ENCODE assay signal across 20 cellular contexts in genomic region chr7:26182283-26182682, GRCh38. TPM values are rescaled to one million over a fixed set of nuclear protein-coding genes. Genes with fewer than 3 reads are reported as not detected.
A peak's percentile ranks its signal among the peaks of the same experiment; 100 is the strongest.
DNase-seq lines count a peak whose midpoint lies in the region; ATAC-seq and TF ChIP-seq lines count a peak whose summit lies in the region.
"Had no signal": no experiment of that assay in that cellular context is flagged by ENCODE, and none has a peak within 500 bp of the region (broad histone marks: within the 10 kb centered on the region; RNA-seq: fewer than 3 reads in every experiment).

No MANE protein-coding gene starts in this region.

- H3K9me3 Mint-ChIP-seq in activated naive CD4-positive, alpha-beta T cell treated with anti-CD3 and anti-CD28 coated beads, Interleukin-2, amount 50 U/mL, for 24 hours = peaks cover 15% of the 10 kb centered on the region
- no peaks in the 10 kb centered on the region for H3K9me3 Mint-ChIP-seq in effector memory CD8-positive, alpha-beta T cell

- H3K4me2 ChIP-seq in PC-9 = no peak overlapping the region
- H3K4me2 ChIP-seq: KMS-11 had no signal

- no TSS peak for BruUV-seq in PC-9 (replicated peaks; lab: Mats Ljungman, UMichigan)

- H3K27ac Mint-ChIP-seq in activated naive CD4-positive, alpha-beta T cell treated with anti-CD3 and anti-CD28 coated beads, Interleukin-2, amount 50 U/mL, for 24 hours = peak overlapping the region; percentile 12
- H3K27ac Mint-ChIP-seq in effector memory CD8-positive, alpha-beta T cell = peak overlapping the region; percentile 4 to 77

- peaks cover 98% of the 10 kb centered on the region for H3F3A ChIP-seq in PC-9 (ENCODE audit: insufficient read depth, low read depth)

- H3K27ac ChIP-seq in PC-9 (peak overlapping the region; percentile 57), skeletal muscle tissue (ENCODE audit: low read depth, low read length) (peak overlapping the region; percentile 12), foreskin keratinocyte (no peak overlapping the region)
- H3K27ac ChIP-seq: prostate gland, thoracic aorta had no signal

- no peak overlapping the region for H3K9ac ChIP-seq in skeletal muscle tissue (ENCODE audit: low read depth in 1 of 3, low read length in 3 of 3)
- H3K9ac ChIP-seq: KMS-11 had no signal

- no peaks in the 10 kb centered on the region for H3K27me3 ChIP-seq in PC-9 (ENCODE audit: insufficient read depth, low read depth)
- H3K27me3 ChIP-seq in skeletal muscle tissue (ENCODE audit: control insufficient read depth in 3 of 3, insufficient read depth in 3 of 3, low read length in 3 of 3) = no peaks in the 10 kb centered on the region
- no peaks in the 10 kb centered on the region for H3K27me3 ChIP-seq in foreskin keratinocyte
- no peaks in the 10 kb centered on the region for H3K27me3 ChIP-seq in H7 (ENCODE audit: control insufficient read depth, insufficient read depth, low read length)
- H3K27me3 ChIP-seq: gastroesophageal sphincter had no signal

- H4K20me1 ChIP-seq in PC-9 (ENCODE audit: insufficient read depth) = peaks cover 11% of the 10 kb centered on the region; the same call in 1 of the 2 replicates

- peaks cover 17% of the 10 kb centered on the region for H3K79me2 ChIP-seq in PC-9 (ENCODE audit: low read depth)

- peaks cover 66% of the 10 kb centered on the region for H3K36me3 ChIP-seq in PC-9 (ENCODE audit: low read depth)
- peaks cover 0 to 13% (median 0%) of the 10 kb centered on the region in 3 donors for H3K36me3 ChIP-seq in skeletal muscle tissue (ENCODE audit: control insufficient read depth in 3 of 3, insufficient read depth in 3 of 3, low read length in 3 of 3)
- H3K36me3 ChIP-seq in H7 (replicated peaks; ENCODE audit: control insufficient read depth, insufficient read depth, low read length) = peaks cover 15% of the 10 kb centered on the region
- H3K36me3 ChIP-seq: HAP-1, prostate gland, thoracic aorta had no signal

- no peak for DNase-seq in activated naive CD4-positive, alpha-beta T cell (lab: John Stamatoyannopoulos, UW)
- DNase-seq in PC-9 = no peak
- DNase-seq in effector memory CD8-positive, alpha-beta T cell = no peak
- no peak for DNase-seq in foreskin keratinocyte
- DNase-seq in H7 = no peak
- DNase-seq: activated CD4-positive, alpha-beta T cell treated with anti-CD3 and anti-CD28 coated beads for 1 hour; AML-193; DMS79; mucosa of descending colon; NCI-H1436 treated with DMSO at 0.1 percent for 48 hours; NCI-H446 treated with DMSO at 0.1 percent for 48 hours; T-helper 1 cell had no signal

- POLR2A ChIA-PET in PC-9 (lab: Charles Lee; ENCODE audit: unreplicated experiment) = interaction anchor here (0.7 kb wide), 1 partner anchor 1425 kb away, joined by 3 read pairs; no protein-coding TSS in a partner anchor

- CTCF ChIA-PET in PC-9 (lab: Charles Lee) = no interaction called here

- H3K4me1 ChIP-seq in PC-9 (replicated peaks; ENCODE audit: insufficient read depth) (peaks cover 7% of the 10 kb centered on the region; the same call in 1 of the 2 replicates), skeletal muscle tissue (ENCODE audit: control insufficient read depth in 3 of 3, insufficient read depth in 3 of 3, low read length in 3 of 3) (peaks cover 15 to 25% (median 19%) of the 10 kb centered on the region in 3 donors), foreskin keratinocyte (no peaks in the 10 kb centered on the region)
- H3K4me1 ChIP-seq: prostate gland had no signal

- H3K4me3 Mint-ChIP-seq in activated naive CD4-positive, alpha-beta T cell treated with anti-CD3 and anti-CD28 coated beads, Interleukin-2, amount 50 U/mL, for 24 hours = no peak overlapping the region
- H3K4me3 Mint-ChIP-seq in effector memory CD8-positive, alpha-beta T cell = no peak overlapping the region

- H3K4me3 ChIP-seq in PC-9 = no peak overlapping the region
- H3K4me3 ChIP-seq in skeletal muscle tissue (ENCODE audit: low read length in 3 of 3) = no peak overlapping the region
- no peak overlapping the region for H3K4me3 ChIP-seq in H7 (ENCODE audit: insufficient read depth, low read depth, low read length)
- H3K4me3 ChIP-seq: gastroesophageal sphincter, HAP-1, mucosa of descending colon, prostate gland, thoracic aorta had no signal

- H3K9me3 ChIP-seq in PC-9 (ENCODE audit: insufficient read depth, low read depth) = no peaks in the 10 kb centered on the region
- H3K9me3 ChIP-seq in skeletal muscle tissue (ENCODE audit: control insufficient read depth in 3 of 3, low read length in 3 of 3) = no peaks in the 10 kb centered on the region
- H3K9me3 ChIP-seq: gastroesophageal sphincter, HAP-1, mucosa of descending colon, prostate gland, thoracic aorta had no signal

- peaks cover 77% of the 10 kb centered on the region for H3K4me1 Mint-ChIP-seq in activated naive CD4-positive, alpha-beta T cell treated with anti-CD3 and anti-CD28 coated beads, Interleukin-2, amount 50 U/mL, for 24 hours
- peaks cover 34 to 58% of the 10 kb centered on the region in 2 donors for H3K4me1 Mint-ChIP-seq in effector memory CD8-positive, alpha-beta T cell (ENCODE audit: low read depth in 2 of 2)

- peaks cover 24% of the 10 kb centered on the region for H3K36me3 Mint-ChIP-seq in activated naive CD4-positive, alpha-beta T cell treated with anti-CD3 and anti-CD28 coated beads, Interleukin-2, amount 50 U/mL, for 24 hours
- H3K36me3 Mint-ChIP-seq in effector memory CD8-positive, alpha-beta T cell (ENCODE audit: insufficient read depth) = peaks cover 39% of the 10 kb centered on the region

- H3K27me3 Mint-ChIP-seq in activated naive CD4-positive, alpha-beta T cell treated with anti-CD3 and anti-CD28 coated beads, Interleukin-2, amount 50 U/mL, for 24 hours = no peaks in the 10 kb centered on the region
- no peaks in the 10 kb centered on the region for H3K27me3 Mint-ChIP-seq in effector memory CD8-positive, alpha-beta T cell

- TF ChIP-seq CTCF in PC-9 (conservative IDR thresholded peaks at IDR 0.05) (no peak), foreskin keratinocyte (conservative IDR thresholded peaks at IDR 0.05) (no peak)

- no peak overlapping the region for H2AFZ ChIP-seq in PC-9

- intact Hi-C loops in PC-9 (cut with micrococcal nuclease; ENCODE audit: unreplicated experiment) = no loop called here

- ATAC-seq in effector memory CD8-positive, alpha-beta T cell (replicated peaks) = no peak
- ATAC-seq in GM21360 (IDR thresholded peaks at IDR 0.05; ENCODE audit: unreplicated experiment) (no peak), foreskin keratinocyte (no peak)
- ATAC-seq: gastroesophageal sphincter, mucosa of descending colon had no signal

- H3K9me2 ChIP-seq in PC-9 (ENCODE audit: insufficient read depth) = no peaks in the 10 kb centered on the region

RNA-seq across cellular contexts. Expression of gene HNRNPA2B1, which starts 18.3 kb away (rescaled TPM):
- total RNA-seq in PC-9 (2021) = 526 and 792 TPM in 2 replicates
- 99.7 TPM for total RNA-seq in skeletal muscle tissue
- total RNA-seq in foreskin keratinocyte = 487 and 722 TPM in 2 replicates
- 784 and 981 TPM in 2 replicates for polyA plus RNA-seq in foreskin keratinocyte
- total RNA-seq in H7 (2014; rRNA removed; shearing (Covaris generic)) = 223 and 239 TPM in 2 replicates

RNA-seq across cellular contexts. Expression of gene CBX3, which starts 19.3 kb away (rescaled TPM):
- total RNA-seq in PC-9 (2021) = 282 and 308 TPM in 2 replicates
- total RNA-seq in skeletal muscle tissue = 48.0 TPM
- total RNA-seq in foreskin keratinocyte = 180 and 185 TPM in 2 replicates
- polyA plus RNA-seq in foreskin keratinocyte = 138 and 166 TPM in 2 replicates
- total RNA-seq in H7 (2014; rRNA removed; shearing (Covaris generic)) = 170 and 231 TPM in 2 replicates

RNA-seq across cellular contexts. Expression of gene NFE2L3, which starts 30.3 kb away (rescaled TPM):
- total RNA-seq in PC-9 (2021) = 44.2 and 49.1 TPM in 2 replicates
- under 0.01 TPM for total RNA-seq in skeletal muscle tissue
- total RNA-seq in foreskin keratinocyte = 22.1 and 28.6 TPM in 2 replicates
- polyA plus RNA-seq in foreskin keratinocyte = 15.3 and 16.5 TPM in 2 replicates
- 69.0 and 118 TPM in 2 replicates for total RNA-seq in H7 (2014; rRNA removed; shearing (Covaris generic))

Comparison
In these comparisons a context has a peak if more than half of its experiments do, and no peak if none do; other contexts are left out.
1. RNA of gene NFE2L3, which starts 30.3 kb away (total RNA-seq): 69.0 to 118 TPM in H7, 44.2 to 49.1 TPM in PC-9 and 22.1 to 28.6 TPM in foreskin keratinocyte; under 0.01 TPM in skeletal muscle tissue (single experiment); every median in the first group is over 10 times any median in the second.